ENCODE assay signal across 31 cellular contexts in genomic region chrX:7779644-7780043, GRCh38.
"Had no signal": no experiment of that assay in that cellular context is flagged by ENCODE, and none has a peak within 500 bp of the region (broad histone marks: within the 10 kb centered on the region; RNA-seq: fewer than 3 reads in every experiment).

No MANE protein-coding gene starts in this region.

- H3K27ac ChIP-seq: ascending aorta, body of pancreas, brain microvascular endothelial cell, breast epithelium, VCaP had no signal

- H3K9me3 ChIP-seq: ascending aorta, body of pancreas, breast epithelium had no signal

- H3K27me3 ChIP-seq: ascending aorta, body of pancreas, brain microvascular endothelial cell, breast epithelium had no signal

- H3K4me3 ChIP-seq: ascending aorta, body of pancreas, breast epithelium had no signal

- H3K36me3 ChIP-seq: ascending aorta, brain microvascular endothelial cell, breast epithelium had no signal

- DNase-seq: activated B cell treated with CpG ODN at 0.5 μM for 24 hours; activated CD4-positive, alpha-beta memory T cell treated with anti-CD3 and anti-CD28 coated beads for 36 hours; activated CD4-positive, alpha-beta T cell treated with anti-CD3 and anti-CD28 coated beads for 4 hours; activated CD4-positive, alpha-beta T cell treated with anti-CD3 and anti-CD28 coated beads, Interleukin-2, amount 10 ng/mL, durations not matched to agents 24 days and 14 days; activated CD4-positive, alpha-beta T cell treated with anti-CD3 and anti-CD28 coated beads, Interleukin-2, amount 50 U/mL, for 1 hour; activated CD4-positive, alpha-beta T cell treated with anti-CD3 and anti-CD28 coated beads, Interleukin-2, amount 50 U/mL, for 4 hours; activated CD4-positive, CD25-positive, alpha-beta regulatory T cell treated with anti-CD3 and anti-CD28 coated beads, Interleukin-2, amount 50 U/mL, for 72 hours; activated CD8-positive, alpha-beta memory T cell treated with anti-CD3 and anti-CD28 coated beads, Interleukin-2, amount 50 U/mL, for 4 hours; activated CD8-positive, alpha-beta T cell treated with anti-CD3 and anti-CD28 coated beads for 36 hours; activated effector memory CD4-positive, alpha-beta T cell treated with anti-CD3 and anti-CD28 coated beads, Interleukin-2, amount 50 U/mL, for 16 hours; activated gamma-delta T cell treated with Interleukin-2 at 50 U/mL for 16 hours; activated naive CD4-positive, alpha-beta T cell; activated naive CD4-positive, alpha-beta T cell treated with anti-CD3 and anti-CD28 coated beads for 36 hours; activated naive CD8-positive, alpha-beta T cell treated with anti-CD3 and anti-CD28 coated beads, Interleukin-2, amount 10 ng/mL, durations not matched to agents 7 days and 5 days; activated naive CD8-positive, alpha-beta T cell treated with anti-CD3 and anti-CD28 coated beads, Interleukin-2, amount 50 U/mL, for 24 hours; activated T-cell treated with anti-CD3 and anti-CD28 coated beads for 4 hours; activated T-cell treated with anti-CD3 and anti-CD28 coated beads, Interleukin-2, amount 50 U/mL, for 1 hour; activated T-cell treated with anti-CD3 and anti-CD28 coated beads, Interleukin-2, amount 50 U/mL, for 4 hours; activated T-cell treated with anti-CD3 and anti-CD28 coated beads, Interleukin-2, amount 50 U/mL, for 72 hours; amygdala; anterior cingulate cortex; body of pancreas; brain microvascular endothelial cell; central memory CD4-positive, alpha-beta T cell; T-helper 1 cell; T-helper 2 cell; T-helper 9 cell had no signal

- H3K4me1 ChIP-seq: ascending aorta, body of pancreas, breast epithelium had no signal

- ATAC-seq: activated CD8-positive, alpha-beta T cell treated with anti-CD3 and anti-CD28 coated beads for 36 hours; activated naive CD8-positive, alpha-beta T cell treated with anti-CD3 and anti-CD28 coated beads, Interleukin-2, amount 50 U/mL, for 24 hours; activated T-cell treated with anti-CD3 and anti-CD28 coated beads, Interleukin-2, amount 50 U/mL, for 4 hours; activated T-cell treated with anti-CD3 and anti-CD28 coated beads, Interleukin-2, amount 50 U/mL, for 72 hours; activated T-helper 17 cell treated with anti-CD3 and anti-CD28 coated beads, Interleukin-2, amount 50 U/mL, for 72 hours; body of pancreas had no signal
